In the genomic region with DNA sequence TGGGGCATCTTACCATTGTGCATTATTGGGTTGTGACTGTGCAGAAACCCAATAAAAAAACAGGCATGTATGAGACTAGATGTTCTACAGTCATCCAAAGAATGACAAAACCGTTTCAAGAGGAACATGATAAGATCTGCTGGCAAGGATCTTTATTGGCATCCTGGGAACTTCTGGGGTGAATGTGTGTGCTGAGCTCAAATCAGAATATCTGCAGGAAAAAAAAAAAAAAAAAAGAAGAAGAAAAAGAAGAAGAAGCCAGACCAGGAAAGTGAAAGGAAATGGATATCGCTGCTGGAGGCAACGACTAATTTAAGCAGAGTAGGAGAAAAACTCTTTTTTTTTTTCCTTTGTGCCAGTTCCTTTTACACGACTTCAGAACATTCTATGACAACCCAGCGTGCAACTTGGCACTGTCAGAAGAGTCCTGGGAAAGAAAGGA, we compare ENCODE assay signal across 15 cellular contexts.
DNase-seq lines count a peak whose midpoint lies in the region; ATAC-seq and TF ChIP-seq lines count a peak whose summit lies in the region.
"Had no signal": no experiment of that assay in that cellular context is flagged by ENCODE, and none has a peak within 500 bp of the region (broad histone marks: within the 10 kb centered on the region; RNA-seq: fewer than 3 reads in every experiment).

No MANE protein-coding gene starts in this region.

- CTCF ChIA-PET in AG04449 (lab: Yijun Ruan, JAX) (interaction anchor here (1.0 to 1.3 kb wide), 2 partner anchors 19 to 204 kb away, joined by 3 read pairs; no protein-coding TSS in a partner anchor), IMR-90 (lab: Yijun Ruan, JAX) (interaction anchor here (0.6 kb wide), 2 partner anchors 33 to 1023 kb away, joined by 3 to 4 read pairs; no protein-coding TSS in a partner anchor)

- no peaks in the 10 kb centered on the region for H4K20me1 ChIP-seq in IMR-90 (ENCODE audit: insufficient read depth, low read length)

- no peak overlapping the region for H3K4ac ChIP-seq in IMR-90 (ENCODE audit: low read depth, low read length)

- H2BK20ac ChIP-seq in IMR-90 (ENCODE audit: low read depth, low read length) = no peak overlapping the region

- TF ChIP-seq POLR2A in IMR-90 (IDR thresholded peaks at IDR 0.05; ENCODE audit: low read depth, low read length) = no peak

- H4K91ac ChIP-seq in IMR-90 (ENCODE audit: insufficient read depth, low read depth, low read length) = no peak overlapping the region

- H3K9me1 ChIP-seq in IMR-90 (ENCODE audit: insufficient read depth, low read length) = no peaks in the 10 kb centered on the region

- no peak overlapping the region for H2AK5ac ChIP-seq in IMR-90 (ENCODE audit: low read depth, low read length)

- H2BK15ac ChIP-seq in IMR-90 (ENCODE audit: low read depth, low read length) = no peak overlapping the region

- BruUV-seq in IMR-90 (replicated peaks; lab: Mats Ljungman, UMichigan) = no TSS peak

- intact Hi-C loops in IMR-90 (cut with micrococcal nuclease) = no loop called here

- no peak overlapping the region for H2AK9ac ChIP-seq in IMR-90 (replicated peaks; ENCODE audit: low read depth, low read length, poor library complexity)

- ATAC-seq in IMR-90 (ENCODE audit: low read depth) (no peak), foreskin keratinocyte (peak; percentile 14), omental fat pad (ENCODE audit: low FRiP score) (no peak), HG03354 (IDR thresholded peaks at IDR 0.05; ENCODE audit: poor library complexity, severe bottlenecking, unreplicated experiment) (no peak)

- H4K8ac ChIP-seq in IMR-90 (ENCODE audit: low read depth in 2 of 2, low read length in 2 of 2) = no peak overlapping the region

- H2BK120ac ChIP-seq in IMR-90 (ENCODE audit: low read depth, low read length) = no peak overlapping the region

- H3K36me3 ChIP-seq in IMR-90 (ENCODE audit: control insufficient read depth, insufficient read depth, low read length) = no peaks in the 10 kb centered on the region
- H3K36me3 ChIP-seq: upper lobe of left lung had no signal

- no peak overlapping the region for H3K27ac ChIP-seq in IMR-90 (ENCODE audit: insufficient read depth, low read length)
- H3K27ac ChIP-seq in foreskin keratinocyte = no peak overlapping the region
- H3K27ac ChIP-seq: skin epidermis, upper lobe of left lung had no signal

- H3K56ac ChIP-seq in IMR-90 (ENCODE audit: extremely low read depth, insufficient read depth, low read length) = no peak overlapping the region

- no peaks in the 10 kb centered on the region for H3K4me1 ChIP-seq in IMR-90 (ENCODE audit: control insufficient read depth, insufficient read depth, low read length)
- no peaks in the 10 kb centered on the region for H3K4me1 ChIP-seq in foreskin keratinocyte
- H3K4me1 ChIP-seq: upper lobe of left lung had no signal

- in situ Hi-C loops in IMR-90 (cut with MboI; ENCODE audit: low sequenced_read_pairs) = no loop called here

- no peak overlapping the region for H2AFZ ChIP-seq in IMR-90 (replicated peaks; ENCODE audit: low read length, poor library complexity)

- DNase-seq in AG04449 (ENCODE audit: low read depth, low spot score) = peak; percentile 78
- peak; percentile 13 for DNase-seq in IMR-90
- peak; percentile 21 for DNase-seq in amniotic epithelial cell (ENCODE audit: low read depth)
- DNase-seq in foreskin keratinocyte = peak in 1 of 2 donors; percentile 64
- no peak for DNase-seq in T-helper 2 cell
- no peak for DNase-seq in omental fat pad (ENCODE audit: low spot score)
- DNase-seq in NCI-H446 (lab: John Stamatoyannopoulos, UW) = no peak
- DNase-seq: activated CD4-positive, CD25-positive, alpha-beta regulatory T cell; activated T-cell treated with anti-CD3 and anti-CD28 coated beads for 4 hours; AML-193; aorta; Right ventricle myocardium superior; upper lobe of left lung had no signal

- POLR2A ChIA-PET in AG04449 (lab: Yijun Ruan, JAX) = interaction anchor here (1.0 to 1.2 kb wide), 2 partner anchors 190 to 193 kb away, joined by 3 to 4 read pairs; no protein-coding TSS in a partner anchor
- POLR2A ChIA-PET in IMR-90 (lab: Charles Lee; ENCODE audit: unreplicated experiment) = no interaction called here

- no peaks in the 10 kb centered on the region for H3K27me3 ChIP-seq in IMR-90 (ENCODE audit: control insufficient read depth, insufficient read depth, low read length)
- H3K27me3 ChIP-seq in foreskin keratinocyte = peaks cover 20% of the 10 kb centered on the region
- H3K27me3 ChIP-seq: upper lobe of left lung had no signal

- WGBS in IMR-90 (ENCODE audit: extremely low coverage in 2 of 2, insufficient read length in 1 of 2), 2 experiments = no CpG with 5 or more reads among the region's 5 CpGs

- H3K79me1 ChIP-seq in IMR-90 (ENCODE audit: low read depth in 1 of 2, low read length in 2 of 2) = no peaks in the 10 kb centered on the region

- peak overlapping the region; percentile 18; the same call in 1 of the 2 replicates for H3K18ac ChIP-seq in IMR-90 (ENCODE audit: low read depth, low read length)

- no peak overlapping the region for H3K4me2 ChIP-seq in IMR-90 (ENCODE audit: low read depth, low read length)

- TF ChIP-seq RAD21 in IMR-90 (IDR thresholded peaks at IDR 0.05; ENCODE audit: low read length) = no peak

- H3K23ac ChIP-seq in IMR-90 (ENCODE audit: low read depth, low read length) = no peak overlapping the region

- no peak for TF ChIP-seq CTCF in AG04449 (IDR thresholded peaks at IDR 0.05; ENCODE audit: insufficient read depth, low read length, missing control alignments)
- TF ChIP-seq CTCF in IMR-90 (conservative IDR thresholded peaks at IDR 0.05; ENCODE audit: low read depth, low read length) = no peak
- no peak for TF ChIP-seq CTCF in foreskin keratinocyte (conservative IDR thresholded peaks at IDR 0.05)
- TF ChIP-seq CTCF in omental fat pad (IDR thresholded peaks at IDR 0.05) = no peak

- H3K4me3 ChIP-seq in AG04449 (ENCODE audit: low read depth, low read length) (peak overlapping the region; percentile 48), IMR-90 (ENCODE audit: insufficient read depth, low read depth, low read length) (no peak overlapping the region)
- H3K4me3 ChIP-seq: skin epidermis, upper lobe of left lung had no signal

- H3K9ac ChIP-seq in IMR-90 (ENCODE audit: low read depth, low read length) = no peak overlapping the region

- no peak overlapping the region for H3K14ac ChIP-seq in IMR-90 (replicated peaks; ENCODE audit: low read depth, low read length)

- no peaks in the 10 kb centered on the region for H3K9me3 ChIP-seq in IMR-90 (ENCODE audit: control insufficient read depth, insufficient read depth, low read length)

- no peak overlapping the region for H4K5ac ChIP-seq in IMR-90 (ENCODE audit: low read depth, low read length)

- H2BK5ac ChIP-seq in IMR-90 (ENCODE audit: low read depth, low read length, poor library complexity, severe bottlenecking) = no peak overlapping the region

- dilution Hi-C loops in IMR-90 (cut with HindIII; ENCODE audit: low sequenced_read_pairs, unreplicated experiment) = no loop called here

TF ChIP-seq in IMR-90, 13 proteins besides CTCF, POLR2A, EP300 and RAD21:
- TF ChIP-seq RCOR1 (IDR thresholded peaks at IDR 0.05; ENCODE audit: insufficient replicate concordance, low read length) (no peak), NFE2L2 (IDR thresholded peaks at IDR 0.05; ENCODE audit: low read depth, low read length) (no peak), MXI1 (IDR thresholded peaks at IDR 0.05; ENCODE audit: borderline replicate concordance, low read depth, low read length) (no peak), FOS (IDR thresholded peaks at IDR 0.05; ENCODE audit: low read depth, low read length) (no peak), MAFK (IDR thresholded peaks at IDR 0.05; ENCODE audit: low read depth, low read length) (no peak), RFX5 (IDR thresholded peaks at IDR 0.05; ENCODE audit: low read depth, low read length) (no peak), CHD1 (IDR thresholded peaks at IDR 0.05; ENCODE audit: low read depth, low read length) (no peak), SMC3 (IDR thresholded peaks at IDR 0.05; ENCODE audit: low read depth, low read length) (no peak), CEBPB (IDR thresholded peaks at IDR 0.05; ENCODE audit: low read depth, low read length) (no peak), MAZ (IDR thresholded peaks at IDR 0.05; ENCODE audit: borderline replicate concordance, low read depth, low read length) (no peak), BHLHE40 (IDR thresholded peaks at IDR 0.05; ENCODE audit: low read depth, low read length) (no peak)
- TF ChIP-seq, protein P1, sequence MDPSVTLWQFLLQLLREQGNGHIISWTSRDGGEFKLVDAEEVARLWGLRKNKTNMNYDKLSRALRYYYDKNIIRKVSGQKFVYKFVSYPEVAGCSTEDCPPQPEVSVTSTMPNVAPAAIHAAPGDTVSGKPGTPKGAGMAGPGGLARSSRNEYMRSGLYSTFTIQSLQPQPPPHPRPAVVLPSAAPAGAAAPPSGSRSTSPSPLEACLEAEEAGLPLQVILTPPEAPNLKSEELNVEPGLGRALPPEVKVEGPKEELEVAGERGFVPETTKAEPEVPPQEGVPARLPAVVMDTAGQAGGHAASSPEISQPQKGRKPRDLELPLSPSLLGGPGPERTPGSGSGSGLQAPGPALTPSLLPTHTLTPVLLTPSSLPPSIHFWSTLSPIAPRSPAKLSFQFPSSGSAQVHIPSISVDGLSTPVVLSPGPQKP (IDR thresholded peaks at IDR 0.05; ENCODE audit: borderline replicate concordance, low read depth, low read length) = no peak
- TF ChIP-seq, protein P2, sequence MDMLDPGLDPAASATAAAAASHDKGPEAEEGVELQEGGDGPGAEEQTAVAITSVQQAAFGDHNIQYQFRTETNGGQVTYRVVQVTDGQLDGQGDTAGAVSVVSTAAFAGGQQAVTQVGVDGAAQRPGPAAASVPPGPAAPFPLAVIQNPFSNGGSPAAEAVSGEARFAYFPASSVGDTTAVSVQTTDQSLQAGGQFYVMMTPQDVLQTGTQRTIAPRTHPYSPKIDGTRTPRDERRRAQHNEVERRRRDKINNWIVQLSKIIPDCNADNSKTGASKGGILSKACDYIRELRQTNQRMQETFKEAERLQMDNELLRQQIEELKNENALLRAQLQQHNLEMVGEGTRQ (IDR thresholded peaks at IDR 0.05; ENCODE audit: low read depth, low read length) = no peak
TF ChIP-seq in IMR-90: peak in this region for 0.

Comparison
In these comparisons a context has a peak if more than half of its experiments do, and no peak if none do; other contexts are left out.
1. DNase-seq: peak in AG04449 (single experiment), IMR-90 (single experiment) and amniotic epithelial cell (single experiment); none in T-helper 2 cell (0 of 5), omental fat pad (single experiment) and NCI-H446 (0 of 2).